19 cellular contexts compared by ENCODE assay signal in the genomic region with DNA sequence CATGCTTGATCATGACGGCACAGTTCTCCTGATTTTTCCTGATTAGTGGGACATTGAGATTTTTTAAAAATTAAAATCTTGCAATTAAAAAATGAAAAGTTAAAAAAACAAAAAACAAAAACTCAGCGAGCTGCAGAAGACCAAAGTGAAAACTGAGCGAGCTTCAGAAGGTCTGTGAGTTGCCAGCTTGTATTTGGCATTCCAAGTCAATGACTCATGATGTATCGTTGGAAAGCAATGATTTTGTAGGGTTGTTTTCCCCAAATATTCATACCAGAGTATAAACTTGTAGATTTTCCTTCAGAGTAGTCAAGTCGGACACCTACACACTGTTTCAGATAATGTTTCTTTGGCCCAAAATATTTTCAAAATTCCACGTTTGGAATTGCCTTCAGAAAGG.
A peak's percentile ranks its signal among the peaks of the same experiment; 100 is the strongest.
DNase-seq lines count a peak whose midpoint lies in the region; ATAC-seq and TF ChIP-seq lines count a peak whose summit lies in the region.
"Had no signal": no experiment of that assay in that cellular context is flagged by ENCODE, and none has a peak within 500 bp of the region (broad histone marks: within the 10 kb centered on the region; RNA-seq: fewer than 3 reads in every experiment).

No MANE protein-coding gene starts in this region.

- H3K4me1 Mint-ChIP-seq in stimulated activated memory B cell treated with anti-CD40 and anti-IgM and Interleukin-4, amounts not matched to agents 10 μg/mL and 1 μg/mL and 100 μg/mL, for 72 hours: no peaks in the 10 kb centered on the region
- H3K4me1 Mint-ChIP-seq: activated naive CD8-positive, alpha-beta T cell treated with anti-CD3 and anti-CD28 coated beads for 36 hours; IgD-negative memory B cell; immature natural killer cell; nephron had no signal

- no peak overlapping the region for H3K4me3 Mint-ChIP-seq in stimulated activated memory B cell treated with anti-CD40 and anti-IgM and Interleukin-4, amounts not matched to agents 10 μg/mL and 1 μg/mL and 100 μg/mL, for 72 hours
- H3K4me3 Mint-ChIP-seq: activated CD4-positive, alpha-beta memory T cell treated with anti-CD3 and anti-CD28 coated beads for 36 hours; activated naive CD8-positive, alpha-beta T cell treated with anti-CD3 and anti-CD28 coated beads for 36 hours; activated T-cell treated with anti-CD3 and anti-CD28 coated beads, Interleukin-2, amount 50 U/mL, for 24 hours; IgD-negative memory B cell; immature natural killer cell; nephron had no signal

- no peak overlapping the region for H3K4me3 ChIP-seq in AG09309 (ENCODE audit: control insufficient read depth, low read depth, low read length)
- H3K4me3 ChIP-seq: HAP-1, psoas muscle had no signal

- no peak for ATAC-seq in stimulated activated memory B cell treated with anti-CD40 and anti-IgM and Interleukin-4, amounts not matched to agents 10 μg/mL and 1 μg/mL and 100 μg/mL, for 72 hours
- ATAC-seq in HG03139 (IDR thresholded peaks at IDR 0.05; ENCODE audit: unreplicated experiment): no peak
- ATAC-seq: psoas muscle had no signal

- H3K36me3 Mint-ChIP-seq in stimulated activated memory B cell treated with anti-CD40 and anti-IgM and Interleukin-4, amounts not matched to agents 10 μg/mL and 1 μg/mL and 100 μg/mL, for 72 hours: no peaks in the 10 kb centered on the region
- H3K36me3 Mint-ChIP-seq: activated CD4-positive, alpha-beta memory T cell treated with anti-CD3 and anti-CD28 coated beads for 36 hours; activated naive CD8-positive, alpha-beta T cell treated with anti-CD3 and anti-CD28 coated beads for 36 hours; IgD-negative memory B cell; immature natural killer cell had no signal

- in situ Hi-C loops in T47D (cut with HindIII; ENCODE audit: low pct_unique_long_range_greater_than_20kb, low sequenced_read_pairs): no loop called here

- H3K9me3 Mint-ChIP-seq in stimulated activated memory B cell treated with anti-CD40 and anti-IgM and Interleukin-4, amounts not matched to agents 10 μg/mL and 1 μg/mL and 100 μg/mL, for 72 hours: no peaks in the 10 kb centered on the region
- H3K9me3 Mint-ChIP-seq: IgD-negative memory B cell had no signal

- TF ChIP-seq CTCF in AG09309 (IDR thresholded peaks at IDR 0.05; ENCODE audit: control insufficient read depth, insufficient read depth, low read depth, low read length, missing control alignments): no peak

- no peaks in the 10 kb centered on the region for H3K27me3 Mint-ChIP-seq in stimulated activated memory B cell treated with anti-CD40 and anti-IgM and Interleukin-4, amounts not matched to agents 10 μg/mL and 1 μg/mL and 100 μg/mL, for 72 hours
- H3K27me3 Mint-ChIP-seq: activated CD4-positive, alpha-beta memory T cell treated with anti-CD3 and anti-CD28 coated beads for 36 hours had no signal

- no peak overlapping the region for H3K27ac Mint-ChIP-seq in stimulated activated memory B cell treated with anti-CD40 and anti-IgM and Interleukin-4, amounts not matched to agents 10 μg/mL and 1 μg/mL and 100 μg/mL, for 72 hours
- H3K27ac Mint-ChIP-seq: activated CD4-positive, alpha-beta memory T cell treated with anti-CD3 and anti-CD28 coated beads for 36 hours; activated naive CD8-positive, alpha-beta T cell treated with anti-CD3 and anti-CD28 coated beads for 36 hours; activated T-cell treated with anti-CD3 and anti-CD28 coated beads, Interleukin-2, amount 50 U/mL, for 24 hours; immature natural killer cell; nephron had no signal

- DNase-seq in AG09309 (ENCODE audit: low read depth) (peak; percentile 44), LHCN-M2 (ENCODE audit: low read depth) (peak; percentile 61), T47D (ENCODE audit: low read depth in 1 of 2, low spot score in 1 of 2) (peak; percentile 14 to 18), kidney tubule cell (ENCODE audit: low spot score) (peak; percentile 54), ecto neural progenitor cell (ENCODE audit: low spot score) (no peak), cerebellum (ENCODE audit: low spot score) (no peak)
- DNase-seq: activated CD4-positive, alpha-beta memory T cell treated with anti-CD3 and anti-CD28 coated beads for 36 hours; activated naive CD8-positive, alpha-beta T cell treated with anti-CD3 and anti-CD28 coated beads for 36 hours; activated T-cell treated with anti-CD3 and anti-CD28 coated beads, Interleukin-2, amount 50 U/mL, for 24 hours; central memory CD4-positive, alpha-beta T cell; glutamatergic neuron; immature natural killer cell; NCI-H1048; psoas muscle had no signal

Comparison
In these comparisons a context has a peak if more than half of its experiments do, and no peak if none do; other contexts are left out.
1. DNase-seq: peak in AG09309 (single experiment), LHCN-M2 (single experiment), T47D (2 of 2) and kidney tubule cell (single experiment); none in ecto neural progenitor cell (single experiment) and cerebellum (single experiment).